17 cellular contexts compared by ENCODE assay signal in genomic region chr7:1407883-1408282, GRCh38. TPM values are rescaled to one million over a fixed set of nuclear protein-coding genes. Genes with fewer than 3 reads are reported as not detected.
A peak's percentile ranks its signal among the peaks of the same experiment; 100 is the strongest.
DNase-seq lines count a peak whose midpoint lies in the region; ATAC-seq lines count a peak whose summit lies in the region.
"Had no signal": no experiment of that assay in that cellular context is flagged by ENCODE, and none has a peak within 500 bp of the region (broad histone marks: within the 10 kb centered on the region; RNA-seq: fewer than 3 reads in every experiment).

No MANE protein-coding gene starts in this region.

- DNase-seq in NCI-H345 (lab: John Stamatoyannopoulos, UW): peak; percentile 10
- no peak for DNase-seq in NCI-H345 treated with DMSO at 0.1 percent for 48 hours (lab: John Stamatoyannopoulos, UW; ENCODE audit: unreplicated experiment)
- DNase-seq in NCI-H128 (lab: John Stamatoyannopoulos, UW; ENCODE audit: unreplicated experiment): peak; percentile 7
- no peak for DNase-seq in NT2/D1 (ENCODE audit: low read depth, low spot score)
- peak; percentile 28 to 66 for DNase-seq in trophoblast cell
- no peak for DNase-seq in NCI-H1694 (lab: John Stamatoyannopoulos, UW)
- DNase-seq in HK-2 (ENCODE audit: unreplicated experiment): no peak
- DNase-seq: DMS79 treated with DMSO at 0.1 percent for 48 hours, HCEC 1CT, MG63, NCI-H1092, NCI-H2029 treated with DMSO at 0.1 percent for 48 hours, NCI-H226, NCI-H774, T-helper 9 cell had no signal

- no peaks in the 10 kb centered on the region for H3K79me1 ChIP-seq in trophoblast cell (ENCODE audit: low read length)

- no peak overlapping the region for H3K18ac ChIP-seq in trophoblast cell (ENCODE audit: low read length)

- no peak overlapping the region for H4K12ac ChIP-seq in trophoblast cell (ENCODE audit: low read depth, low read length)

- H3K27ac ChIP-seq in trophoblast cell (ENCODE audit: low read depth, low read length): no peak overlapping the region
- H3K27ac ChIP-seq: C4-2B had no signal

- H2BK120ac ChIP-seq in trophoblast cell (ENCODE audit: insufficient read depth, low read length, poor library complexity): no peak overlapping the region

- no peak overlapping the region for H3K23ac ChIP-seq in trophoblast cell (ENCODE audit: low read length)

- H2AFZ ChIP-seq in trophoblast cell (ENCODE audit: insufficient read depth, low read length, poor library complexity): no peak overlapping the region

- H3K27me3 ChIP-seq in NT2/D1 (ENCODE audit: insufficient read depth, insufficient read length): peaks cover 49% of the 10 kb centered on the region
- H3K27me3 ChIP-seq in trophoblast cell (ENCODE audit: insufficient read depth, low read length): peaks cover 15% of the 10 kb centered on the region

- no peak overlapping the region for H4K8ac ChIP-seq in trophoblast cell (ENCODE audit: low read depth, low read length)

- no peak overlapping the region for H3K4me2 ChIP-seq in trophoblast cell (ENCODE audit: low read length)

- ATAC-seq in GM21390 (IDR thresholded peaks at IDR 0.05; ENCODE audit: unreplicated experiment): no peak

- no peak overlapping the region for H3K14ac ChIP-seq in trophoblast cell (ENCODE audit: low read length)

- no peak overlapping the region for H2BK5ac ChIP-seq in trophoblast cell (ENCODE audit: low read depth, low read length, poor library complexity)

- H4K91ac ChIP-seq in trophoblast cell (ENCODE audit: low read depth, low read length): no peak overlapping the region

- H3K36me3 ChIP-seq in NT2/D1 (ENCODE audit: insufficient read depth, insufficient read length, low read length) (no peaks in the 10 kb centered on the region), trophoblast cell (ENCODE audit: control insufficient read depth in 1 of 2, insufficient read depth in 2 of 2, low read length in 2 of 2) (no peaks in the 10 kb centered on the region)
- H3K36me3 ChIP-seq: MG63 had no signal

- no peak overlapping the region for H3K4ac ChIP-seq in trophoblast cell (ENCODE audit: low read depth, low read length)

- peaks cover 19% of the 10 kb centered on the region for H3K4me1 ChIP-seq in NT2/D1 (ENCODE audit: insufficient read depth, insufficient read length)
- peaks cover 0 to 2% of the 10 kb centered on the region in 2 experiments for H3K4me1 ChIP-seq in trophoblast cell (ENCODE audit: control insufficient read depth in 1 of 2, insufficient read depth in 2 of 2, low read length in 2 of 2)

- peak overlapping the region; percentile 50 for H3K9ac ChIP-seq in NT2/D1 (ENCODE audit: insufficient read length, low read depth)
- H3K9ac ChIP-seq in trophoblast cell (ENCODE audit: low read length): no peak overlapping the region

- H2AK5ac ChIP-seq in trophoblast cell (ENCODE audit: low read length): no peak overlapping the region

- H3K4me3 ChIP-seq in NT2/D1 (ENCODE audit: insufficient read length, low read depth) (no peak overlapping the region), trophoblast cell (ENCODE audit: low read depth, low read length) (no peak overlapping the region)
- H3K4me3 ChIP-seq: MG63 had no signal

- H3K9me3 ChIP-seq in NT2/D1 (ENCODE audit: insufficient read depth, low read length) (no peaks in the 10 kb centered on the region), trophoblast cell (ENCODE audit: insufficient read depth, low read depth, low read length) (peaks cover 8% of the 10 kb centered on the region)
- H3K9me3 ChIP-seq: MG63 had no signal

- no CpG with 5 or more reads among the region's 24 CpGs for WGBS in trophoblast cell (ENCODE audit: extremely low coverage, insufficient coverage, insufficient read length)

- H3K79me2 ChIP-seq in trophoblast cell (ENCODE audit: control insufficient read depth, insufficient read depth, low read length, poor library complexity): no peaks in the 10 kb centered on the region

- H2BK12ac ChIP-seq in trophoblast cell (ENCODE audit: low read length): no peak overlapping the region

RNA-seq across cellular contexts. Expression of gene MICALL2, which starts 51.4 kb away (rescaled TPM):
- 150 and 168 TPM in 2 replicates for polyA plus RNA-seq in trophoblast cell (2013)

Comparison
In these comparisons a context has a peak if more than half of its experiments do, and no peak if none do; other contexts are left out.
1. DNase-seq: peak in NCI-H345 (single experiment), NCI-H128 (single experiment) and trophoblast cell (2 of 2); none in NCI-H345 treated with DMSO at 0.1 percent for 48 hours (single experiment), NT2/D1 (single experiment), NCI-H1694 (single experiment) and HK-2 (single experiment).